34 cellular contexts compared by ENCODE assay signal in genomic region chr6:98212468-98212867, GRCh38.
"Had no signal": no experiment of that assay in that cellular context is flagged by ENCODE, and none has a peak within 500 bp of the region (broad histone marks: within the 10 kb centered on the region; RNA-seq: fewer than 3 reads in every experiment).

No MANE protein-coding gene starts in this region.

- ATAC-seq: activated CD8-positive, alpha-beta T cell treated with anti-CD3 and anti-CD28 coated beads for 36 hours; activated naive CD4-positive, alpha-beta T cell treated with anti-CD3 and anti-CD28 coated beads, Interleukin-2, amount 50 U/mL, for 72 hours; activated T-cell treated with anti-CD3 and anti-CD28 coated beads, Interleukin-2, amount 50 U/mL, for 4 hours; activated T-cell treated with anti-CD3 and anti-CD28 coated beads, Interleukin-2, amount 50 U/mL, for 72 hours; activated T-helper 17 cell treated with anti-CD3 and anti-CD28 coated beads, Interleukin-2, amount 50 U/mL, for 72 hours; body of pancreas; T-cell had no signal

- DNase-seq: activated B cell treated with CpG ODN at 0.5 μM for 24 hours; activated CD4-positive, alpha-beta memory T cell treated with anti-CD3 and anti-CD28 coated beads for 36 hours; activated CD4-positive, alpha-beta T cell treated with anti-CD3 and anti-CD28 coated beads for 4 hours; activated CD4-positive, alpha-beta T cell treated with anti-CD3 and anti-CD28 coated beads, Interleukin-2, amount 10 ng/mL, durations not matched to agents 24 days and 14 days; activated CD4-positive, alpha-beta T cell treated with anti-CD3 and anti-CD28 coated beads, Interleukin-2, amount 50 U/mL, for 1 hour; activated CD4-positive, alpha-beta T cell treated with anti-CD3 and anti-CD28 coated beads, Interleukin-2, amount 50 U/mL, for 4 hours; activated CD4-positive, CD25-positive, alpha-beta regulatory T cell treated with anti-CD3 and anti-CD28 coated beads, Interleukin-2, amount 50 U/mL, for 72 hours; activated CD8-positive, alpha-beta memory T cell treated with anti-CD3 and anti-CD28 coated beads, Interleukin-2, amount 50 U/mL, for 4 hours; activated CD8-positive, alpha-beta T cell treated with anti-CD3 and anti-CD28 coated beads for 36 hours; activated effector memory CD4-positive, alpha-beta T cell treated with anti-CD3 and anti-CD28 coated beads, Interleukin-2, amount 50 U/mL, for 16 hours; activated gamma-delta T cell treated with Interleukin-2 at 50 U/mL for 16 hours; activated naive CD4-positive, alpha-beta T cell; activated naive CD4-positive, alpha-beta T cell treated with anti-CD3 and anti-CD28 coated beads for 36 hours; activated naive CD4-positive, alpha-beta T cell treated with anti-CD3 and anti-CD28 coated beads, Interleukin-2, amount 50 U/mL, for 16 hours; activated naive CD8-positive, alpha-beta T cell treated with anti-CD3 and anti-CD28 coated beads for 36 hours; activated T-cell treated with anti-CD3 and anti-CD28 coated beads for 4 hours; activated T-cell treated with anti-CD3 and anti-CD28 coated beads, Interleukin-2, amount 50 U/mL, for 1 hour; activated T-cell treated with anti-CD3 and anti-CD28 coated beads, Interleukin-2, amount 50 U/mL, for 4 hours; activated T-cell treated with anti-CD3 and anti-CD28 coated beads, Interleukin-2, amount 50 U/mL, for 72 hours; adrenal gland; amniotic stem cell; aorta; body of pancreas; brain microvascular endothelial cell; central memory CD4-positive, alpha-beta T cell; T-cell; T-helper 2 cell; T-helper 9 cell had no signal

- H3K36me3 ChIP-seq: adrenal gland, brain microvascular endothelial cell, breast epithelium had no signal

- H3K27ac ChIP-seq: adrenal gland, body of pancreas, brain microvascular endothelial cell, breast epithelium, VCaP had no signal

- H3K4me3 ChIP-seq: adrenal gland, body of pancreas, breast epithelium had no signal

- H3K4me1 ChIP-seq: adrenal gland, body of pancreas, breast epithelium had no signal

- FAIRE-seq: astrocyte, TTC549 had no signal

- H3K9me3 ChIP-seq: adrenal gland, body of pancreas, breast epithelium had no signal
